Comparison of ENCODE assay signal across 1 cellular context in the genomic region with DNA sequence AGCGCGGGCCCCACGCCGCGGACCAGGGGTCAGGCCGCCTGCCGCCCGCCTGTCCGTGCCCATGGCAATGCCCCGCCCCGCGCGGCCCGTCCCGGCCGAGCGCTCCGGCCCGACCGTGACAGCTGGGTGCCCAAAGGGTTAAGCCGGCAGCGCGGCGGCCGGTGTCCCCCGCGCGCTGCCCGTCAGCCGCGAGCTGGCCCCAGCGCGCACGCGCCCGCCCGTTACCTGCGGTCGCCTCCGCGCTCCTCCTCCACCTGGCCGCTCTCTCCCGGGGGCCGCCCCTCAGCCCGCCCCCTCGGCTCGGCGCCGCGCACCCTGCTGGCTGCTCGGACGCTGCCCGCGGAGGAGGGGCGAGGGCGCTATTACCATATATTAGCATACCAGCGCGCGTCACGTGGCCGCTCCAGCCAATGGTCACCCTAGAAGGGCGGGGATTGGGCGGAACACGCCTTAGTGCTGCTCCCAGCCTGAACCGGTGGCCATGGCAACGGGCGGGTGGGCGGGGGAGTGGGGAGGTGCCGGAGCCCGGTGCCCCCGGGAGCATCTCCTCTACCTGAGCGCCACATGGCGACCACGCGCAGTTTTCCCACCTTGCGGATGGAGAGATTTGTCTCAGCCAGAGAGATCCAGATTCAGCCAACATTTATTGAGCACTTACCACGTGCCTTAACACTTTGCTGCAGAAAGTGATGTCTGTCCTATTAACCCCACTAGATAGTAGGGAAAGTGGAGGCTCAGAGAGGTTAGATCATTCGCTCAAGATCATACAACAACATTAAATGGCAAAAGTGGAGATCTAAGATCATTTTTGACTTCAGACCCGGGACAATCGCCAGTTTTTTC.
TF ChIP-seq lines count a peak whose summit lies in the region.

Gene PHC2 (minus strand): TSS at position 345 of the 843 bp plus-strand sequence. CDS start 55,556 bp downstream, outside the sequence.

TF ChIP-seq in K562, 482 proteins besides CTCF, POLR2A, EP300 and RAD21 (continued from another document and continues in another):
- TF ChIP-seq, protein P1, sequence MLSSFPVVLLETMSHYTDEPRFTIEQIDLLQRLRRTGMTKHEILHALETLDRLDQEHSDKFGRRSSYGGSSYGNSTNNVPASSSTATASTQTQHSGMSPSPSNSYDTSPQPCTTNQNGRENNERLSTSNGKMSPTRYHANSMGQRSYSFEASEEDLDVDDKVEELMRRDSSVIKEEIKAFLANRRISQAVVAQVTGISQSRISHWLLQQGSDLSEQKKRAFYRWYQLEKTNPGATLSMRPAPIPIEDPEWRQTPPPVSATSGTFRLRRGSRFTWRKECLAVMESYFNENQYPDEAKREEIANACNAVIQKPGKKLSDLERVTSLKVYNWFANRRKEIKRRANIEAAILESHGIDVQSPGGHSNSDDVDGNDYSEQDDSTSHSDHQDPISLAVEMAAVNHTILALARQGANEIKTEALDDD (IDR thresholded peaks at IDR 0.05): no peak
- TF ChIP-seq ZNF23 (CRISPR knock-in tag; IDR thresholded peaks at IDR 0.05) (no peak), HDAC8 (tag; IDR thresholded peaks at IDR 0.05) (no peak), CTCFL (IDR thresholded peaks at IDR 0.05; ENCODE audit: borderline replicate concordance, insufficient read depth, low read depth, low read length, poor library complexity, severe bottlenecking) (peak; percentile 16), ZC3H11A (IDR thresholded peaks at IDR 0.05; ENCODE audit: low read depth, low read length) (no peak), HDGF (IDR thresholded peaks at IDR 0.05) (no peak), ZNF146 (CRISPR knock-in tag; IDR thresholded peaks at IDR 0.05; ENCODE audit: unreplicated experiment) (no peak), ZNF239 (CRISPR knock-in tag; IDR thresholded peaks at IDR 0.05) (no peak), NUFIP1 (IDR thresholded peaks at IDR 0.05; ENCODE audit: partially characterized antibody) (no peak), NR2C2 (CRISPR knock-in tag; IDR thresholded peaks at IDR 0.05) (no peak), NR2C2 (tag; IDR thresholded peaks at IDR 0.05) (peak; percentile 41; the same call in 1 of the 2 replicates), FOXK2 (conservative IDR thresholded peaks at IDR 0.05 in 1 of 2, IDR thresholded peaks at IDR 0.05 in 1 of 2; ENCODE audit: low read depth in 2 of 2) (no peak), RFX7 (CRISPR knock-in tag; IDR thresholded peaks at IDR 0.05) (no peak), ZNF668 (CRISPR knock-in tag; IDR thresholded peaks at IDR 0.05) (no peak), ARID1B (IDR thresholded peaks at IDR 0.05) (no peak), PTTG1 (tag; IDR thresholded peaks at IDR 0.05; ENCODE audit: low read depth) (no peak), CTBP1 (IDR thresholded peaks at IDR 0.05; ENCODE audit: borderline replicate concordance) (peak; percentile 97), TSC22D4 (tag; IDR thresholded peaks at IDR 0.05) (no peak), FOXA1 (IDR thresholded peaks at IDR 0.05; ENCODE audit: borderline replicate concordance) (no peak), ZNF175 (CRISPR knock-in tag; IDR thresholded peaks at IDR 0.05; ENCODE audit: low read depth) (no peak), KHSRP (IDR thresholded peaks at IDR 0.05) (no peak), SMARCB1 (IDR thresholded peaks at IDR 0.05; ENCODE audit: insufficient read length, low read depth) (no peak), MAX (CRISPR knock-in tag; IDR thresholded peaks at IDR 0.05) (peak; percentile 60), ZNF780A (CRISPR knock-in tag; IDR thresholded peaks at IDR 0.05) (no peak), ZNF644 (tag; IDR thresholded peaks at IDR 0.05; ENCODE audit: low read depth) (no peak), ARNT (IDR thresholded peaks at IDR 0.05) (no peak), WHSC1 (IDR thresholded peaks at IDR 0.05; ENCODE audit: low read length) (no peak), ZNF316 (IDR thresholded peaks at IDR 0.05) (no peak), CBX5 (IDR thresholded peaks at IDR 0.05; ENCODE audit: borderline replicate concordance, low read depth) (no peak), TAL1 (IDR thresholded peaks at IDR 0.05) (no peak), ZEB2 (IDR thresholded peaks at IDR 0.05) (0 out of 2 replicates have a peak, but pooled peaks have one; percentile 26), TCF3 (CRISPR knock-in tag; IDR thresholded peaks at IDR 0.05) (no peak), GATAD2A (IDR thresholded peaks at IDR 0.05) (no peak), PHF20 (IDR thresholded peaks at IDR 0.05; ENCODE audit: partially characterized antibody) (no peak), ZNF41 (CRISPR knock-in tag; conservative IDR thresholded peaks at IDR 0.05) (no peak), SRF (CRISPR knock-in tag; IDR thresholded peaks at IDR 0.05) (no peak), ETV5 (CRISPR knock-in tag; IDR thresholded peaks at IDR 0.05; ENCODE audit: low read depth) (no peak), TOE1 (IDR thresholded peaks at IDR 0.05; ENCODE audit: borderline replicate concordance) (no peak), TOE1 (CRISPR knock-in tag; IDR thresholded peaks at IDR 0.05; ENCODE audit: borderline replicate concordance, low read depth) (no peak), MAFK (IDR thresholded peaks at IDR 0.05; ENCODE audit: low read length) (no peak), CREB1 (IDR thresholded peaks at IDR 0.05) (no peak), CREB1 (CRISPR knock-in tag; IDR thresholded peaks at IDR 0.05) (no peak), ZNF696 (CRISPR knock-in tag; conservative IDR thresholded peaks at IDR 0.05) (no peak), NCOA4 (IDR thresholded peaks at IDR 0.05; ENCODE audit: partially characterized antibody) (no peak), ZNF282 (CRISPR knock-in tag; IDR thresholded peaks at IDR 0.05) (no peak), ZKSCAN8 (CRISPR knock-in tag; IDR thresholded peaks at IDR 0.05) (no peak), SREBF2 (CRISPR knock-in tag; IDR thresholded peaks at IDR 0.05) (no peak), TAF15 (IDR thresholded peaks at IDR 0.05; ENCODE audit: low read depth, low read length) (no peak), ZFPM2 (CRISPR knock-in tag; IDR thresholded peaks at IDR 0.05) (no peak), CBX3 (IDR thresholded peaks at IDR 0.05; ENCODE audit: borderline replicate concordance in 1 of 2, low read length in 2 of 2) (no peak), RBM25 (IDR thresholded peaks at IDR 0.05; ENCODE audit: low read depth, low read length, severe bottlenecking) (peak; percentile 45), RFX5 (IDR thresholded peaks at IDR 0.05; ENCODE audit: low read depth, low read length) (no peak), NFE2L1 (tag; IDR thresholded peaks at IDR 0.05; ENCODE audit: borderline replicate concordance, low read depth) (no peak), HDAC6 (IDR thresholded peaks at IDR 0.05; ENCODE audit: low read depth, low read length) (no peak), PHTF2 (CRISPR knock-in tag; IDR thresholded peaks at IDR 0.05) (no peak), EHMT2 (IDR thresholded peaks at IDR 0.05) (no peak), ZBTB34 (CRISPR knock-in tag; IDR thresholded peaks at IDR 0.05) (no peak), RBM17 (IDR thresholded peaks at IDR 0.05; ENCODE audit: borderline replicate concordance, low read depth, low read length) (no peak), ZKSCAN3 (CRISPR knock-in tag; IDR thresholded peaks at IDR 0.05) (no peak)
- TF ChIP-seq, protein P2, sequence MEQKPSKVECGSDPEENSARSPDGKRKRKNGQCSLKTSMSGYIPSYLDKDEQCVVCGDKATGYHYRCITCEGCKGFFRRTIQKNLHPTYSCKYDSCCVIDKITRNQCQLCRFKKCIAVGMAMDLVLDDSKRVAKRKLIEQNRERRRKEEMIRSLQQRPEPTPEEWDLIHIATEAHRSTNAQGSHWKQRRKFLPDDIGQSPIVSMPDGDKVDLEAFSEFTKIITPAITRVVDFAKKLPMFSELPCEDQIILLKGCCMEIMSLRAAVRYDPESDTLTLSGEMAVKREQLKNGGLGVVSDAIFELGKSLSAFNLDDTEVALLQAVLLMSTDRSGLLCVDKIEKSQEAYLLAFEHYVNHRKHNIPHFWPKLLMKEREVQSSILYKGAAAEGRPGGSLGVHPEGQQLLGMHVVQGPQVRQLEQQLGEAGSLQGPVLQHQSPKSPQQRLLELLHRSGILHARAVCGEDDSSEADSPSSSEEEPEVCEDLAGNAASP (IDR thresholded peaks at IDR 0.05): no peak
- TF ChIP-seq, protein P3, sequence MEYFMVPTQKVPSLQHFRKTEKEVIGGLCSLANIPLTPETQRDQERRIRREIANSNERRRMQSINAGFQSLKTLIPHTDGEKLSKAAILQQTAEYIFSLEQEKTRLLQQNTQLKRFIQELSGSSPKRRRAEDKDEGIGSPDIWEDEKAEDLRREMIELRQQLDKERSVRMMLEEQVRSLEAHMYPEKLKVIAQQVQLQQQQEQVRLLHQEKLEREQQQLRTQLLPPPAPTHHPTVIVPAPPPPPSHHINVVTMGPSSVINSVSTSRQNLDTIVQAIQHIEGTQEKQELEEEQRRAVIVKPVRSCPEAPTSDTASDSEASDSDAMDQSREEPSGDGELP (CRISPR knock-in tag; IDR thresholded peaks at IDR 0.05; ENCODE audit: borderline replicate concordance): no peak
- TF ChIP-seq, protein P4, sequence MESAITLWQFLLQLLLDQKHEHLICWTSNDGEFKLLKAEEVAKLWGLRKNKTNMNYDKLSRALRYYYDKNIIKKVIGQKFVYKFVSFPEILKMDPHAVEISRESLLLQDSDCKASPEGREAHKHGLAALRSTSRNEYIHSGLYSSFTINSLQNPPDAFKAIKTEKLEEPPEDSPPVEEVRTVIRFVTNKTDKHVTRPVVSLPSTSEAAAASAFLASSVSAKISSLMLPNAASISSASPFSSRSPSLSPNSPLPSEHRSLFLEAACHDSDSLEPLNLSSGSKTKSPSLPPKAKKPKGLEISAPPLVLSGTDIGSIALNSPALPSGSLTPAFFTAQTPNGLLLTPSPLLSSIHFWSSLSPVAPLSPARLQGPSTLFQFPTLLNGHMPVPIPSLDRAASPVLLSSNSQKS (CRISPR knock-in tag; IDR thresholded peaks at IDR 0.05): no peak
- TF ChIP-seq, protein P5, sequence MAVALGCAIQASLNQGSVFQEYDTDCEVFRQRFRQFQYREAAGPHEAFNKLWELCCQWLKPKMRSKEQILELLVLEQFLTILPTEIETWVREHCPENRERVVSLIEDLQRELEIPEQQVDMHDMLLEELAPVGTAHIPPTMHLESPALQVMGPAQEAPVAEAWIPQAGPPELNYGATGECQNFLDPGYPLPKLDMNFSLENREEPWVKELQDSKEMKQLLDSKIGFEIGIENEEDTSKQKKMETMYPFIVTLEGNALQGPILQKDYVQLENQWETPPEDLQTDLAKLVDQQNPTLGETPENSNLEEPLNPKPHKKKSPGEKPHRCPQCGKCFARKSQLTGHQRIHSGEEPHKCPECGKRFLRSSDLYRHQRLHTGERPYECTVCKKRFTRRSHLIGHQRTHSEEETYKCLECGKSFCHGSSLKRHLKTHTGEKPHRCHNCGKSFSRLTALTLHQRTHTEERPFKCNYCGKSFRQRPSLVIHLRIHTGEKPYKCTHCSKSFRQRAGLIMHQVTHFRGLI (CRISPR knock-in tag; IDR thresholded peaks at IDR 0.05): no peak
- TF ChIP-seq, protein P6, sequence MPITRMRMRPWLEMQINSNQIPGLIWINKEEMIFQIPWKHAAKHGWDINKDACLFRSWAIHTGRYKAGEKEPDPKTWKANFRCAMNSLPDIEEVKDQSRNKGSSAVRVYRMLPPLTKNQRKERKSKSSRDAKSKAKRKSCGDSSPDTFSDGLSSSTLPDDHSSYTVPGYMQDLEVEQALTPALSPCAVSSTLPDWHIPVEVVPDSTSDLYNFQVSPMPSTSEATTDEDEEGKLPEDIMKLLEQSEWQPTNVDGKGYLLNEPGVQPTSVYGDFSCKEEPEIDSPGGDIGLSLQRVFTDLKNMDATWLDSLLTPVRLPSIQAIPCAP (CRISPR knock-in tag; IDR thresholded peaks at IDR 0.05; ENCODE audit: borderline replicate concordance): no peak
- TF ChIP-seq, protein P7, sequence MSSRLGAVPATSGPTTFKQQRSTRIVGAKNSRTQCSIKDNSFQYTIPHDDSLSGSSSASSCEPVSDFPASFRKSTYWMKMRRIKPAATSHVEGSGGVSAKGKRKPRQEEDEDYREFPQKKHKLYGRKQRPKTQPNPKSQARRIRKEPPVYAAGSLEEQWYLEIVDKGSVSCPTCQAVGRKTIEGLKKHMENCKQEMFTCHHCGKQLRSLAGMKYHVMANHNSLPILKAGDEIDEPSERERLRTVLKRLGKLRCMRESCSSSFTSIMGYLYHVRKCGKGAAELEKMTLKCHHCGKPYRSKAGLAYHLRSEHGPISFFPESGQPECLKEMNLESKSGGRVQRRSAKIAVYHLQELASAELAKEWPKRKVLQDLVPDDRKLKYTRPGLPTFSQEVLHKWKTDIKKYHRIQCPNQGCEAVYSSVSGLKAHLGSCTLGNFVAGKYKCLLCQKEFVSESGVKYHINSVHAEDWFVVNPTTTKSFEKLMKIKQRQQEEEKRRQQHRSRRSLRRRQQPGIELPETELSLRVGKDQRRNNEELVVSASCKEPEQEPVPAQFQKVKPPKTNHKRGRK (tag; IDR thresholded peaks at IDR 0.05): no peak
